ENCODE assay signal across 8 cellular contexts in the genomic region with DNA sequence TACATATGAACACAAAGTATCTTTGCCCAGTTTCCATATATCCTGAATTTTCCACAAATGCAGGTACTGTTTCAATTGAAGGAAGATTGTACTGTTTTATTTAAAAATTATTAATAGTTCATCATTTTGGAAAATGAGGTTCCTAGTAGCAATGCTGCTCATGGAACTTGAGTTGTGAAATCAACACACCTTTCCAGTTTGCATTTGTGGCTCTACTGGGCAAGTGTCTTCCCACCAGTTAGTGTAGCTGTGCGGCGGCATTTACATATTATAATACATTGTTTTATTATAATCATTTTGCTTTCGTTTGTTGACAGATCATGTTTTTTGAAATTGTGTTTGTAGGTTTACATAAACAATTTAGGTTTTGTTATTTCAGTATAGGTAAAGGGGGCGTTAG. TPM values are rescaled to one million over a fixed set of nuclear protein-coding genes. Genes with fewer than 3 reads are reported as not detected.
DNase-seq lines count a peak whose midpoint lies in the region; ATAC-seq lines count a peak whose summit lies in the region.

No MANE protein-coding gene starts in this region.

- H3K27me3 Mint-ChIP-seq in CD8-positive, alpha-beta memory T cell: peaks cover 0 to 27% of the 10 kb centered on the region in 2 donors

- CTCF ChIA-PET in CD8-positive, alpha-beta memory T cell (lab: Charles Lee): no interaction called here

- peak overlapping the region; percentile 90 for H3K4me3 ChIP-seq in CD8-positive, alpha-beta memory T cell (ENCODE audit: low read length)
- H3K4me3 ChIP-seq in effector memory CD4-positive, alpha-beta T cell (ENCODE audit: insufficient read depth, low read depth, low read length, poor library complexity, severe bottlenecking): peak overlapping the region; percentile 99
- H3K4me3 ChIP-seq in neuron (ENCODE audit: low read length): peak overlapping the region; percentile 72

- H3K36me3 Mint-ChIP-seq in CD8-positive, alpha-beta memory T cell: peaks cover 0 to 33% (median 2%) of the 10 kb centered on the region in 3 donors

- H3K36me3 ChIP-seq in CD8-positive, alpha-beta memory T cell (ENCODE audit: insufficient read depth, low read length): no peaks in the 10 kb centered on the region
- H3K36me3 ChIP-seq in effector memory CD4-positive, alpha-beta T cell (ENCODE audit: control insufficient read depth, insufficient read depth, low read length): peaks cover 7% of the 10 kb centered on the region
- no peaks in the 10 kb centered on the region for H3K36me3 ChIP-seq in neuron (ENCODE audit: insufficient read depth, low read length)

- POLR2A ChIA-PET in CD8-positive, alpha-beta memory T cell (lab: Charles Lee): interaction anchor here (0.6 to 1.7 kb wide), 3 partner anchors 11 to 1155 kb away, joined by 3 to 5 read pairs (median 4); no protein-coding TSS in a partner anchor

- no peaks in the 10 kb centered on the region for H3K9me3 ChIP-seq in CD8-positive, alpha-beta memory T cell (ENCODE audit: low read length)
- no peaks in the 10 kb centered on the region for H3K9me3 ChIP-seq in effector memory CD4-positive, alpha-beta T cell (ENCODE audit: control insufficient read depth, low read length)
- H3K9me3 ChIP-seq in neuron (ENCODE audit: low read length): no peaks in the 10 kb centered on the region

- DNase-seq in CD8-positive, alpha-beta memory T cell: no peak
- DNase-seq in NAMALWA (ENCODE audit: low spot score) (peak; percentile 42), putamen (ENCODE audit: low spot score) (no peak), DMS79 treated with DMSO at 0.1 percent for 48 hours (lab: John Stamatoyannopoulos, UW) (no peak), NCI-H774 (lab: John Stamatoyannopoulos, UW) (no peak)
- DNase-seq in effector memory CD4-positive, alpha-beta T cell: no peak

- ATAC-seq in HG03175 (IDR thresholded peaks at IDR 0.05; ENCODE audit: unreplicated experiment): no peak

- peak overlapping the region; percentile 98 to 100 (median 100) for H3K27ac Mint-ChIP-seq in CD8-positive, alpha-beta memory T cell

- no peaks in the 10 kb centered on the region for H3K4me1 ChIP-seq in CD8-positive, alpha-beta memory T cell (ENCODE audit: insufficient read depth, low read length)
- peaks cover 14% of the 10 kb centered on the region for H3K4me1 ChIP-seq in effector memory CD4-positive, alpha-beta T cell (ENCODE audit: control insufficient read depth, insufficient read depth, low read length, poor library complexity, severe bottlenecking)
- peaks cover 5% of the 10 kb centered on the region for H3K4me1 ChIP-seq in neuron (ENCODE audit: insufficient read depth, low read length)

- H3K27ac ChIP-seq in CD8-positive, alpha-beta memory T cell (ENCODE audit: low read depth, low read length): peak overlapping the region; percentile 99
- peak overlapping the region; percentile 99 for H3K27ac ChIP-seq in effector memory CD4-positive, alpha-beta T cell (ENCODE audit: insufficient read depth, low read length, poor library complexity, severe bottlenecking)

- no peak overlapping the region for H2AFZ ChIP-seq in neuron (ENCODE audit: low read depth, low read length)

- H3K4me3 Mint-ChIP-seq in CD8-positive, alpha-beta memory T cell: peak overlapping the region; percentile 88 to 99 (median 98)

- no peaks in the 10 kb centered on the region for H3K27me3 ChIP-seq in CD8-positive, alpha-beta memory T cell (ENCODE audit: insufficient read depth, low read length, poor library complexity, severe bottlenecking)
- H3K27me3 ChIP-seq in effector memory CD4-positive, alpha-beta T cell (replicated peaks; ENCODE audit: control insufficient read depth, insufficient read depth, low read length, poor library complexity, severe bottlenecking): no peaks in the 10 kb centered on the region
- H3K27me3 ChIP-seq in neuron (ENCODE audit: insufficient read depth, low read length): no peaks in the 10 kb centered on the region

- H3K4me1 Mint-ChIP-seq in CD8-positive, alpha-beta memory T cell: peaks cover 15 to 45% (median 41%) of the 10 kb centered on the region in 3 donors

- peaks cover 0 to 6% (median 5%) of the 10 kb centered on the region in 5 donors for H3K9me3 Mint-ChIP-seq in CD8-positive, alpha-beta memory T cell

RNA-seq across cellular contexts. Expression of gene DDX3X, which starts 2.0 kb away (rescaled TPM):
- total RNA-seq in CD8-positive, alpha-beta memory T cell: 100 to 1,000 TPM; 354 to 357 TPM
- 240 TPM for polyA plus RNA-seq in CD8-positive, alpha-beta memory T cell
